In genomic region chr19:13099073-13099999, GRCh38 we compare ENCODE assay signal across 8 cellular contexts. TPM values are rescaled to one million over a fixed set of nuclear protein-coding genes. Genes with fewer than 3 reads are reported as not detected.
A peak's percentile ranks its signal among the peaks of the same experiment; 100 is the strongest.
DNase-seq lines count a peak whose midpoint lies in the region; ATAC-seq and TF ChIP-seq lines count a peak whose summit lies in the region.

No MANE protein-coding gene starts in this region.

- H3K4me3 ChIP-seq in GM12865 (ENCODE audit: low read depth, low read length) (peak overlapping the region; percentile 43), iPS-15b (ENCODE audit: low read depth, low read length) (peak overlapping the region; percentile 39)

- CTCF ChIA-PET in activated naive CD4-positive, alpha-beta T cell treated with anti-CD3 and anti-CD28 coated beads for 36 hours (lab: Charles Lee), result interaction anchor here (0.7 to 1.5 kb wide), 7 partner anchors 33 to 134 kb away, joined by 3 to 8 read pairs (median 3); no protein-coding TSS in a partner anchor

- intact Hi-C loops in activated naive CD4-positive, alpha-beta T cell treated with anti-CD3 and anti-CD28 coated beads for 36 hours (cut with micrococcal nuclease), result loop anchor here (2.0 to 5.0 kb wide), 2 partner anchors 109 to 217 kb away; partner anchors contain the start of gene DNASE2

- peak; percentile 88 for DNase-seq in GM12865 (ENCODE audit: low read depth)
- peak; percentile 81 for DNase-seq in OCI-M1 (lab: John Stamatoyannopoulos, UW)
- DNase-seq in activated naive CD4-positive, alpha-beta T cell treated with anti-CD3 and anti-CD28 coated beads for 36 hours, result peak; percentile 84
- DNase-seq in stimulated activated CD4-positive, alpha-beta T cell treated with anti-CD3 and anti-CD28 coated beads, Interleukin-4, amount 100 ng/mL, for 1 hour, result peak; percentile 76
- DNase-seq in AG08396 (ENCODE audit: low spot score), result no peak
- DNase-seq in foreskin melanocyte, result no peak

- peaks cover 31% of the 10 kb centered on the region for H3K27me3 Mint-ChIP-seq in activated naive CD4-positive, alpha-beta T cell treated with anti-CD3 and anti-CD28 coated beads for 36 hours (ENCODE audit: low read depth)

- peaks cover 51% of the 10 kb centered on the region for H3K4me1 Mint-ChIP-seq in activated naive CD4-positive, alpha-beta T cell treated with anti-CD3 and anti-CD28 coated beads for 36 hours (ENCODE audit: low read depth)

- H3K27me3 ChIP-seq in iPS-15b (ENCODE audit: control insufficient read depth, insufficient read depth, low read length), result peaks cover 45% of the 10 kb centered on the region

- H3K27ac Mint-ChIP-seq in activated naive CD4-positive, alpha-beta T cell treated with anti-CD3 and anti-CD28 coated beads for 36 hours, result peak overlapping the region; percentile 80

- no peaks in the 10 kb centered on the region for H3K9me3 Mint-ChIP-seq in activated naive CD4-positive, alpha-beta T cell treated with anti-CD3 and anti-CD28 coated beads for 36 hours

- no peak overlapping the region for H3K9ac ChIP-seq in iPS-15b (ENCODE audit: low read depth, low read length)

- no peak for ATAC-seq in GM21529 (IDR thresholded peaks at IDR 0.05; ENCODE audit: unreplicated experiment)

- H3K4me3 Mint-ChIP-seq in activated naive CD4-positive, alpha-beta T cell treated with anti-CD3 and anti-CD28 coated beads for 36 hours, result peak overlapping the region; percentile 72

- H3K4me1 ChIP-seq in iPS-15b (ENCODE audit: control insufficient read depth, insufficient read depth, low read length), result peaks cover 16% of the 10 kb centered on the region

- TF ChIP-seq CTCF in GM12865 (IDR thresholded peaks at IDR 0.05; ENCODE audit: insufficient read depth, low read depth, low read length, missing control alignments), result no peak

- H3K9me3 ChIP-seq in iPS-15b (ENCODE audit: control insufficient read depth, insufficient read depth, low read length), result no peaks in the 10 kb centered on the region

- no peaks in the 10 kb centered on the region for H3K36me3 ChIP-seq in iPS-15b (ENCODE audit: control insufficient read depth, insufficient read depth, low read length)

- H3K36me3 Mint-ChIP-seq in activated naive CD4-positive, alpha-beta T cell treated with anti-CD3 and anti-CD28 coated beads for 36 hours (ENCODE audit: low read depth), result peaks cover 2% of the 10 kb centered on the region

RNA-seq across cellular contexts. Expression of gene LYL1, which starts 3.3 kb away (rescaled TPM):
- 1 to 10 TPM; 1.8 to 2.2 TPM for total RNA-seq in activated naive CD4-positive, alpha-beta T cell treated with anti-CD3 and anti-CD28 coated beads for 36 hours

RNA-seq across cellular contexts. Expression of gene TRMT1, which starts 17.2 kb away (rescaled TPM):
- 10 to 100 TPM; 55.8 to 59.6 TPM for total RNA-seq in activated naive CD4-positive, alpha-beta T cell treated with anti-CD3 and anti-CD28 coated beads for 36 hours

RNA-seq across cellular contexts. Expression of gene NACC1, which starts 18.7 kb away (rescaled TPM):
- 10 to 100 TPM; 41.3 to 45.0 TPM for total RNA-seq in activated naive CD4-positive, alpha-beta T cell treated with anti-CD3 and anti-CD28 coated beads for 36 hours

RNA-seq across cellular contexts. Expression of gene STX10, which starts 50.8 kb away (rescaled TPM):
- total RNA-seq in activated naive CD4-positive, alpha-beta T cell treated with anti-CD3 and anti-CD28 coated beads for 36 hours, result 10 to 100 TPM; 48.3 to 48.9 TPM

RNA-seq across cellular contexts. Expression of gene IER2, which starts 50.9 kb away (rescaled TPM):
- total RNA-seq in activated naive CD4-positive, alpha-beta T cell treated with anti-CD3 and anti-CD28 coated beads for 36 hours, result 100 to 1,000 TPM; 120 to 123 TPM

Comparison
In these comparisons a context has a peak if more than half of its experiments do, and no peak if none do; other contexts are left out.
1. DNase-seq: peak in GM12865 (single experiment), OCI-M1 (single experiment), activated naive CD4-positive, alpha-beta T cell treated with anti-CD3 and anti-CD28 coated beads for 36 hours (single experiment) and stimulated activated CD4-positive, alpha-beta T cell treated with anti-CD3 and anti-CD28 coated beads, Interleukin-4, amount 100 ng/mL, for 1 hour (single experiment); none in AG08396 (single experiment) and foreskin melanocyte (single experiment).